15 cellular contexts compared by ENCODE assay signal in genomic region chr7:37724732-37725131, GRCh38. TPM values are rescaled to one million over a fixed set of nuclear protein-coding genes. Genes with fewer than 3 reads are reported as not detected.
DNase-seq lines count a peak whose midpoint lies in the region; ATAC-seq and TF ChIP-seq lines count a peak whose summit lies in the region.
"Had no signal": no experiment of that assay in that cellular context is flagged by ENCODE, and none has a peak within 500 bp of the region (broad histone marks: within the 10 kb centered on the region; RNA-seq: fewer than 3 reads in every experiment).

No MANE protein-coding gene starts in this region.

- H3K9me3 ChIP-seq in tibial artery (no peaks in the 10 kb centered on the region), WERI-Rb-1 (ENCODE audit: severe bottlenecking) (no peaks in the 10 kb centered on the region)
- H3K9me3 ChIP-seq: A549, BLaER1 had no signal

- H3K4me3 ChIP-seq in tibial artery (no peak overlapping the region), WERI-Rb-1 (ENCODE audit: low read depth, low read length) (no peak overlapping the region)
- H3K4me3 ChIP-seq: A549, BLaER1 had no signal

- H3K4me1 ChIP-seq in tibial artery: peaks cover 0 to 41% (median 14%) of the 10 kb centered on the region in 4 donors
- H3K4me1 ChIP-seq: BLaER1 had no signal

- intact Hi-C loops in natural killer cell (cut with micrococcal nuclease): loop anchor here (10.0 kb wide), 1 partner anchor 50 kb away; no protein-coding TSS in a partner anchor
- intact Hi-C loops in tibial artery (cut with DNase I; ENCODE audit: low total_unique reads): no loop called here

- H3K27ac ChIP-seq in tibial artery (peak overlapping the region; percentile 39 to 42), WERI-Rb-1 (no peak overlapping the region)
- H3K27ac ChIP-seq: BLaER1 had no signal

- H3K36me3 ChIP-seq in tibial artery: no peaks in the 10 kb centered on the region
- H3K36me3 ChIP-seq in WERI-Rb-1: no peaks in the 10 kb centered on the region
- H3K36me3 ChIP-seq: BLaER1 had no signal

- peak overlapping the region; percentile 49 for H3K4me3 Mint-ChIP-seq in natural killer cell
- H3K4me3 Mint-ChIP-seq in natural killer cell treated with Interleukin-12 subunit alpha and Interleukin-12 subunit beta and Interleukin-15 and Interleukin-18, amount 100 ng/mL, for 72 hours: no peak overlapping the region
- no peak overlapping the region for H3K4me3 Mint-ChIP-seq in mesothelial cell of epicardium
- H3K4me3 Mint-ChIP-seq: CD4-positive, CD25-positive, alpha-beta regulatory T cell; HFFc6 had no signal

- no peak for ATAC-seq in natural killer cell
- ATAC-seq in natural killer cell treated with Interleukin-12 subunit alpha and Interleukin-12 subunit beta and Interleukin-15 and Interleukin-18, amount 100 ng/mL, for 72 hours: no peak
- ATAC-seq: A549 had no signal

- no peaks in the 10 kb centered on the region for H3K27me3 Mint-ChIP-seq in natural killer cell (ENCODE audit: low read depth in 2 of 2)
- H3K27me3 Mint-ChIP-seq in natural killer cell treated with Interleukin-12 subunit alpha and Interleukin-12 subunit beta and Interleukin-15 and Interleukin-18, amount 100 ng/mL, for 72 hours: no peaks in the 10 kb centered on the region
- H3K27me3 Mint-ChIP-seq in mesothelial cell of epicardium (ENCODE audit: low read depth): no peaks in the 10 kb centered on the region
- H3K27me3 Mint-ChIP-seq: CD4-positive, CD25-positive, alpha-beta regulatory T cell had no signal

- DNase-seq in natural killer cell (no peak), globus pallidus (ENCODE audit: low spot score) (peak; percentile 16), mesothelial cell of epicardium (ENCODE audit: low spot score in 2 of 2, unreplicated experiment in 2 of 2) (no peak), tibial artery (no peak), WERI-Rb-1 (no peak), AG08395 (ENCODE audit: low spot score) (no peak)
- DNase-seq in natural killer cell treated with Interleukin-12 subunit alpha and Interleukin-12 subunit beta and Interleukin-15 and Interleukin-18, amount 100 ng/mL, for 72 hours (ENCODE audit: low spot score): no peak
- DNase-seq: CD4-positive, CD25-positive, alpha-beta regulatory T cell; DMS53; HCEC 1CT; HFFc6 had no signal

- H3K4me1 Mint-ChIP-seq in natural killer cell (peaks cover 65 to 68% of the 10 kb centered on the region in 2 donors), mesothelial cell of epicardium (peaks cover 11% of the 10 kb centered on the region)
- peaks cover 40 to 48% of the 10 kb centered on the region in 2 donors for H3K4me1 Mint-ChIP-seq in natural killer cell treated with Interleukin-12 subunit alpha and Interleukin-12 subunit beta and Interleukin-15 and Interleukin-18, amount 100 ng/mL, for 72 hours (ENCODE audit: low read depth in 2 of 2)

- peak overlapping the region; percentile 32 to 51 for H3K27ac Mint-ChIP-seq in natural killer cell
- no peak overlapping the region for H3K27ac Mint-ChIP-seq in natural killer cell treated with Interleukin-12 subunit alpha and Interleukin-12 subunit beta and Interleukin-15 and Interleukin-18, amount 100 ng/mL, for 72 hours
- peak overlapping the region; percentile 54 for H3K27ac Mint-ChIP-seq in mesothelial cell of epicardium
- H3K27ac Mint-ChIP-seq: HFFc6 had no signal

- TF ChIP-seq CTCF in natural killer cell (IDR thresholded peaks at IDR 0.05): no peak
- no peak for TF ChIP-seq CTCF in mesothelial cell of epicardium (IDR thresholded peaks at IDR 0.05; ENCODE audit: unreplicated experiment)
- no peak for TF ChIP-seq CTCF in tibial artery (IDR thresholded peaks at IDR 0.05)
- TF ChIP-seq CTCF in WERI-Rb-1 (IDR thresholded peaks at IDR 0.05; ENCODE audit: low read depth, low read length): no peak

- H3K9me3 Mint-ChIP-seq in natural killer cell (no peaks in the 10 kb centered on the region), mesothelial cell of epicardium (peaks cover 1% of the 10 kb centered on the region)
- no peaks in the 10 kb centered on the region for H3K9me3 Mint-ChIP-seq in natural killer cell treated with Interleukin-12 subunit alpha and Interleukin-12 subunit beta and Interleukin-15 and Interleukin-18, amount 100 ng/mL, for 72 hours

- H3K36me3 Mint-ChIP-seq in natural killer cell (peaks cover under 1% of the 10 kb centered on the region), mesothelial cell of epicardium (no peaks in the 10 kb centered on the region)
- H3K36me3 Mint-ChIP-seq in natural killer cell treated with Interleukin-12 subunit alpha and Interleukin-12 subunit beta and Interleukin-15 and Interleukin-18, amount 100 ng/mL, for 72 hours: no peaks in the 10 kb centered on the region
- H3K36me3 Mint-ChIP-seq: CD4-positive, CD25-positive, alpha-beta regulatory T cell had no signal

- H3K27me3 ChIP-seq in tibial artery (no peaks in the 10 kb centered on the region), WERI-Rb-1 (ENCODE audit: insufficient read depth, low read depth, severe bottlenecking) (no peaks in the 10 kb centered on the region)
- H3K27me3 ChIP-seq: BLaER1 had no signal

RNA-seq across cellular contexts. Expression of gene GPR141, which starts 41.2 kb away (rescaled TPM):
- 10 to 100 TPM; 30.2 to 68.1 (median 55.2) TPM for total RNA-seq in natural killer cell
- total RNA-seq in natural killer cell treated with Interleukin-12 subunit alpha and Interleukin-12 subunit beta and Interleukin-15 and Interleukin-18, amount 100 ng/mL, for 72 hours: 1 to 10 TPM in 1 of 2 donors, not detected in 1; 1.2 TPM
- 0.49 to 1.0 TPM (median 0.59 TPM) in 3 replicates for total RNA-seq in mesothelial cell of epicardium
- total RNA-seq: CD4-positive, CD25-positive, alpha-beta regulatory T cell; H4; HFFc6; HT1080 had no signal

Comparison
In these comparisons a context has a peak if more than half of its experiments do, and no peak if none do; other contexts are left out.
1. H3K27ac Mint-ChIP-seq: peak in natural killer cell (2 of 2) and mesothelial cell of epicardium (single experiment); none in natural killer cell treated with Interleukin-12 subunit alpha and Interleukin-12 subunit beta and Interleukin-15 and Interleukin-18, amount 100 ng/mL, for 72 hours (0 of 2).
2. RNA of gene GPR141, which starts 41.2 kb away (total RNA-seq): 30.2 to 68.1 TPM in natural killer cell; 1.2 TPM in natural killer cell treated with Interleukin-12 subunit alpha and Interleukin-12 subunit beta and Interleukin-15 and Interleukin-18, amount 100 ng/mL, for 72 hours and 0.49 to 1.0 TPM in mesothelial cell of epicardium; every median in the first group is over 10 times any median in the second.